Comparison of ENCODE assay signal across 15 cellular contexts in the genomic region with DNA sequence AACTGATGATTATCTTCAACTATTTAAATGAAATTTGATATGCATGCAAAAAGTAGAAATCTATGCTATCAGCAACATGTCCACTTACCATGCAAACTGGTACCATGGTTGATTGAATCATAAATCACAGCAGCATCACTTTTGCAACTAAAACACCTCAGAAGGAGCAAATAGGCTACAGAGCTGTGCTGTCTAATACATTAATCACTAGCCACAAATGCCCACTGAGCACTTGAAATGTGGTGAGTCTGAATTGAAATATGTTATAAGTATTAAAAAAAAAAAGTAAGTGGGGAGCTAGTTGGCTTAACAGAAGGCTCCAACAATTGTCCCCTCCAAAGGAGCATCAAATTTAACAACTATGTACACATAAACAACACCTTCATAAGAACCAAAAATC.
"Had no signal": no experiment of that assay in that cellular context is flagged by ENCODE, and none has a peak within 500 bp of the region (broad histone marks: within the 10 kb centered on the region; RNA-seq: fewer than 3 reads in every experiment).

No MANE protein-coding gene starts in this region.

- ATAC-seq: effector memory CD8-positive, alpha-beta T cell; gastroesophageal sphincter; left lobe of liver; mucosa of descending colon; naive thymus-derived CD8-positive, alpha-beta T cell; psoas muscle; right lobe of liver had no signal

- DNase-seq: effector memory CD8-positive, alpha-beta T cell; glutamatergic neuron; islet precursor cell; mucosa of descending colon; naive thymus-derived CD8-positive, alpha-beta T cell; psoas muscle; retina; right lobe of liver; stimulated activated CD4-positive, alpha-beta T cell treated with anti-CD3 and anti-CD28 coated beads, Interleukin-2, amount 100 ng/mL, for 24 hours; stimulated activated naive CD4-positive, alpha-beta T cell; stomach; substantia nigra; trophoblast cell had no signal
